1 cellular context compared by ENCODE assay signal in genomic region chr12:110639336-110640178, GRCh38.
TF ChIP-seq lines count a peak whose summit lies in the region.

No MANE protein-coding gene starts in this region.

TF ChIP-seq in K562, 482 proteins besides CTCF, POLR2A, EP300 and RAD21 (continued from another document and continues in another):
- peak; percentile 61 for TF ChIP-seq NCOR1 (IDR thresholded peaks at IDR 0.05)
- peak; percentile 95 for TF ChIP-seq MEF2A (IDR thresholded peaks at IDR 0.05; ENCODE audit: control insufficient read depth, low read depth, low read length)
- no peak for TF ChIP-seq SNRNP70 (optimal IDR thresholded peaks at IDR 0.05; ENCODE audit: low read depth, low read length)
- peak; percentile 86 for TF ChIP-seq CEBPB (tag; IDR thresholded peaks at IDR 0.05)
- TF ChIP-seq ARID1B (IDR thresholded peaks at IDR 0.05), result peak; percentile 69
- peak; percentile 94 for TF ChIP-seq JUND (IDR thresholded peaks at IDR 0.05; ENCODE audit: borderline replicate concordance, low read depth, low read length)
- TF ChIP-seq JUND (tag; IDR thresholded peaks at IDR 0.05; ENCODE audit: borderline replicate concordance, low read depth, low read length), result peak; percentile 94
- TF ChIP-seq, protein P1, sequence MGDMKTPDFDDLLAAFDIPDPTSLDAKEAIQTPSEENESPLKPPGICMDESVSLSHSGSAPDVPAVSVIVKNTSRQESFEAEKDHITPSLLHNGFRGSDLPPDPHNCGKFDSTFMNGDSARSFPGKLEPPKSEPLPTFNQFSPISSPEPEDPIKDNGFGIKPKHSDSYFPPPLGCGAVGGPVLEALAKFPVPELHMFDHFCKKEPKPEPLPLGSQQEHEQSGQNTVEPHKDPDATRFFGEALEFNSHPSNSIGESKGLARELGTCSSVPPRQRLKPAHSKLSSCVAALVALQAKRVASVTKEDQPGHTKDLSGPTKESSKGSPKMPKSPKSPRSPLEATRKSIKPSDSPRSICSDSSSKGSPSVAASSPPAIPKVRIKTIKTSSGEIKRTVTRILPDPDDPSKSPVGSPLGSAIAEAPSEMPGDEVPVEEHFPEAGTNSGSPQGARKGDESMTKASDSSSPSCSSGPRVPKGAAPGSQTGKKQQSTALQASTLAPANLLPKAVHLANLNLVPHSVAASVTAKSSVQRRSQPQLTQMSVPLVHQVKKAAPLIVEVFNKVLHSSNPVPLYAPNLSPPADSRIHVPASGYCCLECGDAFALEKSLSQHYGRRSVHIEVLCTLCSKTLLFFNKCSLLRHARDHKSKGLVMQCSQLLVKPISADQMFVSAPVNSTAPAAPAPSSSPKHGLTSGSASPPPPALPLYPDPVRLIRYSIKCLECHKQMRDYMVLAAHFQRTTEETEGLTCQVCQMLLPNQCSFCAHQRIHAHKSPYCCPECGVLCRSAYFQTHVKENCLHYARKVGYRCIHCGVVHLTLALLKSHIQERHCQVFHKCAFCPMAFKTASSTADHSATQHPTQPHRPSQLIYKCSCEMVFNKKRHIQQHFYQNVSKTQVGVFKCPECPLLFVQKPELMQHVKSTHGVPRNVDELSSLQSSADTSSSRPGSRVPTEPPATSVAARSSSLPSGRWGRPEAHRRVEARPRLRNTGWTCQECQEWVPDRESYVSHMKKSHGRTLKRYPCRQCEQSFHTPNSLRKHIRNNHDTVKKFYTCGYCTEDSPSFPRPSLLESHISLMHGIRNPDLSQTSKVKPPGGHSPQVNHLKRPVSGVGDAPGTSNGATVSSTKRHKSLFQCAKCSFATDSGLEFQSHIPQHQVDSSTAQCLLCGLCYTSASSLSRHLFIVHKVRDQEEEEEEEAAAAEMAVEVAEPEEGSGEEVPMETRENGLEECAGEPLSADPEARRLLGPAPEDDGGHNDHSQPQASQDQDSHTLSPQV (IDR thresholded peaks at IDR 0.05), result 0 out of 2 replicates have a peak, but pooled peaks have one; percentile 42
- TF ChIP-seq ZNF512 (tag; IDR thresholded peaks at IDR 0.05), result no peak
- TF ChIP-seq CEBPG (CRISPR knock-in tag; IDR thresholded peaks at IDR 0.05), result peak; percentile 18; the same call in 1 of the 2 replicates
- TF ChIP-seq CEBPG (tag; conservative IDR thresholded peaks at IDR 0.05 in 1 of 2, IDR thresholded peaks at IDR 0.05 in 1 of 2), result peak; percentile 46 to 80; a peak in 2 of 4 replicates
- 0 out of 2 replicates have a peak, but pooled peaks have one; percentile 32 for TF ChIP-seq LEF1 (IDR thresholded peaks at IDR 0.05)
- no peak for TF ChIP-seq ZNF174 (CRISPR knock-in tag; IDR thresholded peaks at IDR 0.05)
- TF ChIP-seq DPF2 (IDR thresholded peaks at IDR 0.05), result peak; percentile 64; the same call in 1 of the 2 replicates
- TF ChIP-seq RCOR1 (IDR thresholded peaks at IDR 0.05; ENCODE audit: borderline replicate concordance in 1 of 2, low read depth in 2 of 2, low read length in 2 of 2), result peak in 1 of 2 experiments; percentile 31; a peak in 1 of 4 replicates
- no peak for TF ChIP-seq ZNF778 (CRISPR knock-in tag; IDR thresholded peaks at IDR 0.05)
- TF ChIP-seq SMAD4 (CRISPR knock-in tag; conservative IDR thresholded peaks at IDR 0.05), result 0 out of 2 replicates have a peak, but pooled peaks have one; percentile 39
- TF ChIP-seq PURB (CRISPR knock-in tag; IDR thresholded peaks at IDR 0.05; ENCODE audit: low read depth), result no peak
- peak; percentile 30 to 89; a peak in 2 of 4 replicates for TF ChIP-seq SRF (CRISPR knock-in tag; IDR thresholded peaks at IDR 0.05)
- peak in 1 of 2 experiments; percentile 34; a peak in 1 of 4 replicates for TF ChIP-seq TEAD1 (CRISPR knock-in tag; IDR thresholded peaks at IDR 0.05)
- peak; percentile 97 for TF ChIP-seq MEF2D (tag; conservative IDR thresholded peaks at IDR 0.05; ENCODE audit: low read depth)
- TF ChIP-seq, protein P2, sequence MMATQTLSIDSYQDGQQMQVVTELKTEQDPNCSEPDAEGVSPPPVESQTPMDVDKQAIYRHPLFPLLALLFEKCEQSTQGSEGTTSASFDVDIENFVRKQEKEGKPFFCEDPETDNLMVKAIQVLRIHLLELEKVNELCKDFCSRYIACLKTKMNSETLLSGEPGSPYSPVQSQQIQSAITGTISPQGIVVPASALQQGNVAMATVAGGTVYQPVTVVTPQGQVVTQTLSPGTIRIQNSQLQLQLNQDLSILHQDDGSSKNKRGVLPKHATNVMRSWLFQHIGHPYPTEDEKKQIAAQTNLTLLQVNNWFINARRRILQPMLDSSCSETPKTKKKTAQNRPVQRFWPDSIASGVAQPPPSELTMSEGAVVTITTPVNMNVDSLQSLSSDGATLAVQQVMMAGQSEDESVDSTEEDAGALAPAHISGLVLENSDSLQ (IDR thresholded peaks at IDR 0.05), result peak; percentile 72
- TF ChIP-seq ZNF316 (IDR thresholded peaks at IDR 0.05), result peak; percentile 91
- 0 out of 4 replicates have a peak, but pooled peaks of 1 of the 2 experiments have one; percentile 23 for TF ChIP-seq KDM1A (IDR thresholded peaks at IDR 0.05)
- peak; percentile 36; the same call in 1 of the 2 replicates for TF ChIP-seq MAFF (IDR thresholded peaks at IDR 0.05; ENCODE audit: low read length)
- TF ChIP-seq LCOR (CRISPR knock-in tag; IDR thresholded peaks at IDR 0.05), result peak; percentile 86; the same call in 1 of the 2 replicates
- TF ChIP-seq ZBTB49 (CRISPR knock-in tag; IDR thresholded peaks at IDR 0.05; ENCODE audit: borderline replicate concordance), result no peak
- TF ChIP-seq ATF3 (IDR thresholded peaks at IDR 0.05), result peak; percentile 96
- TF ChIP-seq ATF3 (CRISPR knock-in tag; conservative IDR thresholded peaks at IDR 0.05), result peak; percentile 87
- TF ChIP-seq TBL1XR1 (IDR thresholded peaks at IDR 0.05; ENCODE audit: low read length in 2 of 2), result peak in 1 of 2 experiments; percentile 44; a peak in 2 of 4 replicates
- peak; percentile 82 for TF ChIP-seq NFE2 (IDR thresholded peaks at IDR 0.05; ENCODE audit: low read depth)
- TF ChIP-seq SIRT6 (IDR thresholded peaks at IDR 0.05; ENCODE audit: low read depth, low read length), result no peak
- peak; percentile 50; the same call in 1 of the 2 replicates for TF ChIP-seq SOX6 (IDR thresholded peaks at IDR 0.05)
- no peak for TF ChIP-seq PHF21A (IDR thresholded peaks at IDR 0.05; ENCODE audit: borderline replicate concordance, low read depth)
- peak; percentile 40 for TF ChIP-seq HDAC3 (IDR thresholded peaks at IDR 0.05; ENCODE audit: borderline replicate concordance, partially characterized antibody)
- peak; percentile 88 for TF ChIP-seq C11orf30 (IDR thresholded peaks at IDR 0.05; ENCODE audit: low read depth)
- no peak for TF ChIP-seq TRIM24 (IDR thresholded peaks at IDR 0.05)
- no peak for TF ChIP-seq ZNF232 (CRISPR knock-in tag; IDR thresholded peaks at IDR 0.05)
- peak; percentile 94 for TF ChIP-seq ZNF134 (CRISPR knock-in tag; conservative IDR thresholded peaks at IDR 0.05)
- no peak for TF ChIP-seq TAF9B (IDR thresholded peaks at IDR 0.05; ENCODE audit: partially characterized antibody)
- peak; percentile 49 for TF ChIP-seq ATF7 (IDR thresholded peaks at IDR 0.05)
- peak; percentile 93 for TF ChIP-seq FOSL1 (tag; conservative IDR thresholded peaks at IDR 0.05)
- no peak for TF ChIP-seq POLR2B (IDR thresholded peaks at IDR 0.05; ENCODE audit: low read depth, partially characterized antibody)
- peak; percentile 42; the same call in 1 of the 2 replicates for TF ChIP-seq ZBTB9 (CRISPR knock-in tag; IDR thresholded peaks at IDR 0.05)
- 0 out of 2 replicates have a peak, but pooled peaks have one; percentile 12 for TF ChIP-seq BACH1 (tag; IDR thresholded peaks at IDR 0.05)
- peak; percentile 79 for TF ChIP-seq MEIS2 (IDR thresholded peaks at IDR 0.05; ENCODE audit: partially characterized antibody)
- peak; percentile 53 for TF ChIP-seq DACH1 (IDR thresholded peaks at IDR 0.05; ENCODE audit: partially characterized antibody)
- TF ChIP-seq, protein P3, sequence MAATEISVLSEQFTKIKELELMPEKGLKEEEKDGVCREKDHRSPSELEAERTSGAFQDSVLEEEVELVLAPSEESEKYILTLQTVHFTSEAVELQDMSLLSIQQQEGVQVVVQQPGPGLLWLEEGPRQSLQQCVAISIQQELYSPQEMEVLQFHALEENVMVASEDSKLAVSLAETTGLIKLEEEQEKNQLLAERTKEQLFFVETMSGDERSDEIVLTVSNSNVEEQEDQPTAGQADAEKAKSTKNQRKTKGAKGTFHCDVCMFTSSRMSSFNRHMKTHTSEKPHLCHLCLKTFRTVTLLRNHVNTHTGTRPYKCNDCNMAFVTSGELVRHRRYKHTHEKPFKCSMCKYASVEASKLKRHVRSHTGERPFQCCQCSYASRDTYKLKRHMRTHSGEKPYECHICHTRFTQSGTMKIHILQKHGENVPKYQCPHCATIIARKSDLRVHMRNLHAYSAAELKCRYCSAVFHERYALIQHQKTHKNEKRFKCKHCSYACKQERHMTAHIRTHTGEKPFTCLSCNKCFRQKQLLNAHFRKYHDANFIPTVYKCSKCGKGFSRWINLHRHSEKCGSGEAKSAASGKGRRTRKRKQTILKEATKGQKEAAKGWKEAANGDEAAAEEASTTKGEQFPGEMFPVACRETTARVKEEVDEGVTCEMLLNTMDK (IDR thresholded peaks at IDR 0.05; ENCODE audit: borderline replicate concordance, insufficient read depth, low read depth, low read length, poor library complexity, severe bottlenecking), result no peak
